Comparison of ENCODE assay signal across 10 cellular contexts in genomic region chr20:35327074-35327976, GRCh38. TPM values are rescaled to one million over a fixed set of nuclear protein-coding genes. Genes with fewer than 3 reads are reported as not detected.
DNase-seq lines count a peak whose midpoint lies in the region; ATAC-seq, FAIRE-seq and TF ChIP-seq lines count a peak whose summit lies in the region.
"Had no signal": no experiment of that assay in that cellular context is flagged by ENCODE, and none has a peak within 500 bp of the region (broad histone marks: within the 10 kb centered on the region; RNA-seq: fewer than 3 reads in every experiment).

No MANE protein-coding gene starts in this region.

- ATAC-seq in stimulated activated naive CD8-positive, alpha-beta T cell treated with anti-CD3 and anti-CD28 coated beads, Interleukin-15, Interleukin-2, amounts not matched to agents 100 U/mL and 50 U/mL, for 24 hours, result no peak
- ATAC-seq in WTC11 (no peak), left colon (peak; percentile 91), aorta (ENCODE audit: low FRiP score) (peak; percentile 29), GM18870 (IDR thresholded peaks at IDR 0.05; ENCODE audit: unreplicated experiment) (no peak)

- no peak for TF ChIP-seq POLR2A in GM12891 (IDR thresholded peaks at IDR 0.05; ENCODE audit: low read depth, low read length)

- no peak for DNase-seq in stimulated activated naive CD8-positive, alpha-beta T cell treated with anti-CD3 and anti-CD28 coated beads, Interleukin-15, Interleukin-2, amounts not matched to agents 100 U/mL and 50 U/mL, for 24 hours
- DNase-seq in WTC11 (ENCODE audit: low spot score), result no peak
- peak; percentile 76 to 85 for DNase-seq in left colon
- DNase-seq in aorta, result no peak
- no peak for DNase-seq in GM03348 (ENCODE audit: low spot score)
- no peak for DNase-seq in GM12891 (ENCODE audit: insufficient read length, low spot score)
- DNase-seq: C1 segment of cervical spinal cord had no signal

- no peaks in the 10 kb centered on the region for H3K9me3 ChIP-seq in aorta (ENCODE audit: control insufficient read depth, low read length)

- peaks cover 0 to 2% of the 10 kb centered on the region in 2 donors for H3K4me1 ChIP-seq in aorta (ENCODE audit: control insufficient read depth in 1 of 2, insufficient read depth in 2 of 2, low read length in 2 of 2)

- H3K27ac Mint-ChIP-seq in stimulated activated naive CD8-positive, alpha-beta T cell treated with anti-CD3 and anti-CD28 coated beads, Interleukin-15, Interleukin-2, amounts not matched to agents 100 ng/mL and 50 ng/mL, for 24 hours, result peak overlapping the region; percentile 86
- no peak overlapping the region for H3K27ac Mint-ChIP-seq in WTC11

- WGBS in aorta, 2 donors, result 93 to 96% methylated on average over 4 of the region's 4 CpGs

- H3K27ac ChIP-seq in aorta (ENCODE audit: low read depth in 1 of 2, low read length in 2 of 2), result no peak overlapping the region

- peaks cover 67% of the 10 kb centered on the region for H3K4me1 Mint-ChIP-seq in stimulated activated naive CD8-positive, alpha-beta T cell treated with anti-CD3 and anti-CD28 coated beads, Interleukin-15, Interleukin-2, amounts not matched to agents 100 ng/mL and 50 ng/mL, for 24 hours (ENCODE audit: low read depth)
- peaks cover 11% of the 10 kb centered on the region; the same call in 1 of the 2 replicates for H3K4me1 Mint-ChIP-seq in WTC11

- no peaks in the 10 kb centered on the region for H3K27me3 Mint-ChIP-seq in stimulated activated naive CD8-positive, alpha-beta T cell treated with anti-CD3 and anti-CD28 coated beads, Interleukin-15, Interleukin-2, amounts not matched to agents 100 ng/mL and 50 ng/mL, for 24 hours
- no peaks in the 10 kb centered on the region for H3K27me3 Mint-ChIP-seq in WTC11 (ENCODE audit: low read depth)

- intact Hi-C loops in left colon (cut with DNase I, micrococcal nuclease), result no loop called here
- intact Hi-C loops in aorta (cut with DNase I), result no loop called here

- no peaks in the 10 kb centered on the region for H3K9me3 Mint-ChIP-seq in stimulated activated naive CD8-positive, alpha-beta T cell treated with anti-CD3 and anti-CD28 coated beads, Interleukin-15, Interleukin-2, amounts not matched to agents 100 ng/mL and 50 ng/mL, for 24 hours
- no peaks in the 10 kb centered on the region for H3K9me3 Mint-ChIP-seq in WTC11

- H3K27me3 ChIP-seq in aorta (ENCODE audit: control insufficient read depth in 1 of 2, insufficient read depth in 2 of 2, low read length in 1 of 2), result no peaks in the 10 kb centered on the region

- POLR2A ChIA-PET in WTC11 (lab: Charles Lee), result no interaction called here

- H3K4me3 Mint-ChIP-seq in stimulated activated naive CD8-positive, alpha-beta T cell treated with anti-CD3 and anti-CD28 coated beads, Interleukin-15, Interleukin-2, amounts not matched to agents 100 ng/mL and 50 ng/mL, for 24 hours, result peak overlapping the region; percentile 46
- no peak overlapping the region for H3K4me3 Mint-ChIP-seq in WTC11

- CTCF ChIA-PET in WTC11 (lab: Charles Lee), result interaction anchor here (1.2 kb wide), 1 partner anchor 24 kb away, joined by 3 read pairs; no protein-coding TSS in a partner anchor

- no peaks in the 10 kb centered on the region for H3K36me3 ChIP-seq in aorta (ENCODE audit: control insufficient read depth in 1 of 2, insufficient read depth in 2 of 2, low read length in 1 of 2)

- TF ChIP-seq CTCF in WTC11 (IDR thresholded peaks at IDR 0.05), result no peak

- H3K36me3 Mint-ChIP-seq in stimulated activated naive CD8-positive, alpha-beta T cell treated with anti-CD3 and anti-CD28 coated beads, Interleukin-15, Interleukin-2, amounts not matched to agents 100 ng/mL and 50 ng/mL, for 24 hours (ENCODE audit: low read depth), result peaks cover 11% of the 10 kb centered on the region
- H3K36me3 Mint-ChIP-seq in WTC11, result no peaks in the 10 kb centered on the region

- H3K4me3 ChIP-seq in aorta (ENCODE audit: low read length in 2 of 2), result no peak overlapping the region

- FAIRE-seq in GM12891 (lab: Jason Lieb, UNC), result no peak

TF ChIP-seq in WTC11, 78 proteins besides CTCF, POLR2A, EP300 and RAD21:
- TF ChIP-seq PRRX2 (CRISPR knock-in tag; IDR thresholded peaks at IDR 0.05) (no peak), FOXP4 (CRISPR knock-in tag; IDR thresholded peaks at IDR 0.05) (no peak), FOXP1 (CRISPR knock-in tag; IDR thresholded peaks at IDR 0.05; ENCODE audit: borderline replicate concordance) (no peak), USF1 (CRISPR knock-in tag; IDR thresholded peaks at IDR 0.05) (no peak), GABPB1 (CRISPR knock-in tag; IDR thresholded peaks at IDR 0.05) (peak; percentile 73), EMX1 (CRISPR knock-in tag; IDR thresholded peaks at IDR 0.05) (no peak)

TF ChIP-seq in GM12891, 5 proteins besides CTCF, POLR2A, EP300 and RAD21:
- TF ChIP-seq POU2F2 (IDR thresholded peaks at IDR 0.05; ENCODE audit: low read depth, low read length) (no peak), POLR2AphosphoS5 (IDR thresholded peaks at IDR 0.05; ENCODE audit: low read depth, low read length) (no peak), PAX5 (IDR thresholded peaks at IDR 0.05; ENCODE audit: insufficient read depth, low read length, severe bottlenecking) (no peak), TAF1 (IDR thresholded peaks at IDR 0.05; ENCODE audit: low read depth, low read length) (no peak), SPI1 (IDR thresholded peaks at IDR 0.05; ENCODE audit: low read depth, low read length) (no peak)

RNA-seq across cellular contexts. Expression of gene FAM83C, which starts 35.1 kb away (rescaled TPM):
- total RNA-seq in WTC11 (2021) (not detected in 3 replicates), left colon (under 1 TPM in 1 of 2 donors, not detected in 1; 0.20 TPM), aorta (not detected)
- polyA plus RNA-seq in aorta, result not detected
- 0.06 TPM for polyA plus RNA-seq in GM12891 (2012; ENCODE audit: low read depth, missing spikeins)
- total RNA-seq: glomerular endothelial cell had no signal

RNA-seq across cellular contexts. Expression of gene EIF6, which starts 42.8 kb away (rescaled TPM):
- 130 to 157 TPM (median 133 TPM) in 3 replicates for total RNA-seq in WTC11 (2021)
- total RNA-seq in left colon, result 100 to 1,000 TPM; 199 to 225 TPM
- total RNA-seq in aorta, result 10 to 100 TPM; 61.0 to 77.7 TPM
- polyA plus RNA-seq in aorta, result 100 to 1,000 TPM in 1 of 2 donors, 10 to 100 TPM in 1; 78.1 to 147 TPM
- 88.4 TPM for polyA plus RNA-seq in GM12891 (2012; ENCODE audit: low read depth, missing spikeins)

RNA-seq across cellular contexts. Expression of gene MMP24OS, which starts 49.4 kb away (rescaled TPM):
- total RNA-seq in WTC11 (2021) (44.0 to 50.6 TPM (median 44.9 TPM) in 3 replicates), left colon (100 to 1,000 TPM; 109 to 140 TPM), aorta (10 to 100 TPM; 58.6 to 79.2 TPM)
- 10 to 100 TPM; 50.8 to 61.4 TPM for polyA plus RNA-seq in aorta
- polyA plus RNA-seq in GM12891 (2012; ENCODE audit: low read depth, missing spikeins), result 31.0 TPM

Comparison
In these comparisons a context has a peak if more than half of its experiments do, and no peak if none do; other contexts are left out.
1. ATAC-seq: peak in left colon (single experiment) and aorta (single experiment); none in stimulated activated naive CD8-positive, alpha-beta T cell treated with anti-CD3 and anti-CD28 coated beads, Interleukin-15, Interleukin-2, amounts not matched to agents 100 U/mL and 50 U/mL, for 24 hours (single experiment), WTC11 (single experiment) and GM18870 (single experiment).
2. DNase-seq: peak in left colon (2 of 2); none in stimulated activated naive CD8-positive, alpha-beta T cell treated with anti-CD3 and anti-CD28 coated beads, Interleukin-15, Interleukin-2, amounts not matched to agents 100 U/mL and 50 U/mL, for 24 hours (single experiment), WTC11 (single experiment), aorta (0 of 2), GM03348 (single experiment) and GM12891 (single experiment).